ENCODE assay signal across 9 cellular contexts in genomic region chr17:75263051-75263450, GRCh38. TPM values are rescaled to one million over a fixed set of nuclear protein-coding genes. Genes with fewer than 3 reads are reported as not detected.
DNase-seq lines count a peak whose midpoint lies in the region; ATAC-seq, FAIRE-seq and TF ChIP-seq lines count a peak whose summit lies in the region.
"Had no signal": no experiment of that assay in that cellular context is flagged by ENCODE, and none has a peak within 500 bp of the region (broad histone marks: within the 10 kb centered on the region; RNA-seq: fewer than 3 reads in every experiment).

No MANE protein-coding gene starts in this region.

- no peak overlapping the region for H2AFZ ChIP-seq in OCI-LY3 (ENCODE audit: low read depth, low read length)

- H3K4me3 Mint-ChIP-seq in activated T-cell treated with anti-CD3 and anti-CD28 coated beads, Interleukin-2, amount 50 U/mL, for 72 hours, result peak overlapping the region; percentile 91 to 92

- no peaks in the 10 kb centered on the region; the same call in 1 of the 2 replicates for H4K20me1 ChIP-seq in OCI-LY3 (ENCODE audit: insufficient read depth, low read length)

- H3K27me3 Mint-ChIP-seq in activated T-cell treated with anti-CD3 and anti-CD28 coated beads, Interleukin-2, amount 50 U/mL, for 72 hours (ENCODE audit: low read depth), result no peaks in the 10 kb centered on the region

- no peak for ATAC-seq in activated T-cell treated with anti-CD3 and anti-CD28 coated beads, Interleukin-2, amount 50 U/mL, for 72 hours (replicated peaks in 1 of 2)
- ATAC-seq in mucosa of descending colon, result no peak

- TF ChIP-seq POLR2A in spleen (IDR thresholded peaks at IDR 0.05) (no peak), ovary (IDR thresholded peaks at IDR 0.05) (no peak)

- peak overlapping the region; percentile 97 for H3K4me2 ChIP-seq in OCI-LY3 (ENCODE audit: low read length)

- FAIRE-seq in D721Med (lab: Jason Lieb, UNC), result no peak

- H3K4me1 ChIP-seq in OCI-LY3 (ENCODE audit: low read length), result peaks cover 18% of the 10 kb centered on the region
- peaks cover 36 to 43% of the 10 kb centered on the region in 2 donors for H3K4me1 ChIP-seq in duodenal mucosa (ENCODE audit: control insufficient read depth in 1 of 2, insufficient read depth in 2 of 2, low read length in 2 of 2)
- peaks cover 28 to 82% (median 63%) of the 10 kb centered on the region in 6 donors for H3K4me1 ChIP-seq in spleen
- H3K4me1 ChIP-seq in mucosa of descending colon (ENCODE audit: low read depth), result peaks cover 24% of the 10 kb centered on the region
- H3K4me1 ChIP-seq in ovary (ENCODE audit: insufficient read depth), result peaks cover 6% of the 10 kb centered on the region

- H3K79me2 ChIP-seq in OCI-LY3 (ENCODE audit: low read length), result peaks cover 53% of the 10 kb centered on the region

- no peak overlapping the region for H3K9ac ChIP-seq in OCI-LY3 (ENCODE audit: low read length)
- H3K9ac ChIP-seq in duodenal mucosa (ENCODE audit: low read depth in 1 of 2, low read length in 2 of 2), result peak overlapping the region in 1 of 2 donors; percentile 97

- H3K4me1 Mint-ChIP-seq in activated T-cell treated with anti-CD3 and anti-CD28 coated beads, Interleukin-2, amount 50 U/mL, for 72 hours (ENCODE audit: low read depth), result peaks cover 44% of the 10 kb centered on the region

- no peak for TF ChIP-seq EP300 in ovary (IDR thresholded peaks at IDR 0.05)

- 81 to 96% (median 94%) methylated on average over 5 of the region's 5 CpGs for WGBS in spleen, 5 donors
- WGBS in ovary, 3 donors, result 89 to 94% (median 94%) methylated on average over 5 of the region's 5 CpGs

- H3K27me3 ChIP-seq in OCI-LY3 (ENCODE audit: low read depth, low read length) (no peaks in the 10 kb centered on the region), duodenal mucosa (ENCODE audit: control insufficient read depth in 1 of 2, insufficient read depth in 2 of 2, low read length in 2 of 2) (no peaks in the 10 kb centered on the region), spleen (replicated peaks in 1 of 7) (no peaks in the 10 kb centered on the region), ovary (no peaks in the 10 kb centered on the region)

- intact Hi-C loops in spleen (cut with DNase I; ENCODE audit: low total_unique reads), result no loop called here
- intact Hi-C loops in mucosa of descending colon (cut with DNase I, micrococcal nuclease), result no loop called here
- intact Hi-C loops in ovary (cut with DNase I), result no loop called here

- no peaks in the 10 kb centered on the region for H3K9me3 Mint-ChIP-seq in activated T-cell treated with anti-CD3 and anti-CD28 coated beads, Interleukin-2, amount 50 U/mL, for 72 hours

- H3K36me3 ChIP-seq in OCI-LY3 (replicated peaks; ENCODE audit: low read depth, low read length), result peaks cover 31% of the 10 kb centered on the region
- peaks cover 19 to 36% of the 10 kb centered on the region in 2 donors for H3K36me3 ChIP-seq in duodenal mucosa (ENCODE audit: control insufficient read depth in 1 of 2, insufficient read depth in 2 of 2, low read length in 2 of 2)
- peaks cover 0 to 50% (median 37%) of the 10 kb centered on the region in 6 donors for H3K36me3 ChIP-seq in spleen
- peaks cover 8% of the 10 kb centered on the region for H3K36me3 ChIP-seq in mucosa of descending colon (ENCODE audit: low read depth)
- H3K36me3 ChIP-seq in ovary, result no peaks in the 10 kb centered on the region

- H3K27ac Mint-ChIP-seq in activated T-cell treated with anti-CD3 and anti-CD28 coated beads, Interleukin-2, amount 50 U/mL, for 72 hours, result peak overlapping the region; percentile 100

- DNase-seq in activated T-cell treated with anti-CD3 and anti-CD28 coated beads, Interleukin-2, amount 50 U/mL, for 72 hours, result no peak
- DNase-seq in activated T-cell treated with anti-CD3 and anti-CD28 coated beads, Interleukin-2, amount 50 U/mL, for 48 hours, result no peak
- DNase-seq in spleen, result peak; percentile 24
- no peak for DNase-seq in D721Med (ENCODE audit: insufficient read length, low spot score)
- DNase-seq in mucosa of descending colon, result no peak
- DNase-seq in ovary, result no peak
- DNase-seq: activated CD4-positive, CD25-positive, alpha-beta regulatory T cell had no signal

- peaks cover 6 to 11% of the 10 kb centered on the region in 2 donors for H3K36me3 Mint-ChIP-seq in activated T-cell treated with anti-CD3 and anti-CD28 coated beads, Interleukin-2, amount 50 U/mL, for 72 hours (ENCODE audit: insufficient read depth in 2 of 2)

- no peaks in the 10 kb centered on the region for H3K9me3 ChIP-seq in OCI-LY3 (ENCODE audit: insufficient read depth, low read length)
- no peaks in the 10 kb centered on the region for H3K9me3 ChIP-seq in duodenal mucosa (ENCODE audit: control insufficient read depth in 1 of 2, low read length in 2 of 2)
- no peaks in the 10 kb centered on the region for H3K9me3 ChIP-seq in spleen
- no peaks in the 10 kb centered on the region for H3K9me3 ChIP-seq in mucosa of descending colon
- H3K9me3 ChIP-seq in ovary, result no peaks in the 10 kb centered on the region

- peak overlapping the region; percentile 95 for H3K4me3 ChIP-seq in OCI-LY3 (ENCODE audit: low read length)
- peak overlapping the region; percentile 95 to 99 for H3K4me3 ChIP-seq in duodenal mucosa (ENCODE audit: low read depth in 1 of 2, low read length in 2 of 2)
- peak overlapping the region in 3 of 8 donors; percentile 88 to 95 (median 91) for H3K4me3 ChIP-seq in spleen
- no peak overlapping the region for H3K4me3 ChIP-seq in mucosa of descending colon
- no peak overlapping the region for H3K4me3 ChIP-seq in ovary

- no peak overlapping the region for H3K27ac ChIP-seq in OCI-LY3 (ENCODE audit: low read length)
- H3K27ac ChIP-seq in duodenal mucosa (ENCODE audit: low read depth, low read length), result no peak overlapping the region
- H3K27ac ChIP-seq in spleen, result no peak overlapping the region
- H3K27ac ChIP-seq in ovary, result no peak overlapping the region

- TF ChIP-seq CTCF in OCI-LY3 (IDR thresholded peaks at IDR 0.05; ENCODE audit: low read depth, low read length), result no peak
- no peak for TF ChIP-seq CTCF in spleen (IDR thresholded peaks at IDR 0.05 in 8 of 11, conservative IDR thresholded peaks at IDR 0.05 in 3 of 11)
- no peak for TF ChIP-seq CTCF in D721Med (IDR thresholded peaks at IDR 0.05; ENCODE audit: insufficient read depth, missing control alignments)
- TF ChIP-seq CTCF in mucosa of descending colon (IDR thresholded peaks at IDR 0.05), result no peak
- TF ChIP-seq CTCF in ovary (IDR thresholded peaks at IDR 0.05), result no peak

RNA-seq across cellular contexts. Expression of gene MRPS7, which starts 1.4 kb away (rescaled TPM):
- 10 to 100 TPM; 42.8 to 43.0 TPM for total RNA-seq in activated T-cell treated with anti-CD3 and anti-CD28 coated beads, Interleukin-2, amount 50 U/mL, for 72 hours
- total RNA-seq in spleen, result 10 to 100 TPM; 32.2 to 38.4 (median 35.1) TPM
- polyA plus RNA-seq in spleen, result 10 to 100 TPM; 39.1 to 62.7 (median 47.2) TPM
- 10 to 100 TPM; 46.4 to 64.8 (median 59.5) TPM for total RNA-seq in mucosa of descending colon
- total RNA-seq in ovary, result 10 to 100 TPM; 19.6 to 44.8 (median 34.3) TPM
- polyA plus RNA-seq in ovary, result 10 to 100 TPM; 34.1 to 46.4 TPM

RNA-seq across cellular contexts. Expression of gene GGA3, which starts 1.6 kb away (rescaled TPM):
- 10 to 100 TPM; 77.1 to 80.9 TPM for total RNA-seq in activated T-cell treated with anti-CD3 and anti-CD28 coated beads, Interleukin-2, amount 50 U/mL, for 72 hours
- total RNA-seq in spleen (10 to 100 TPM; 38.0 to 73.7 (median 65.2) TPM), mucosa of descending colon (10 to 100 TPM; 45.3 to 54.8 (median 49.3) TPM), ovary (10 to 100 TPM; 23.1 to 48.9 (median 38.3) TPM)
- polyA plus RNA-seq in spleen (10 to 100 TPM; 14.1 to 37.9 (median 26.9) TPM), ovary (10 to 100 TPM; 18.2 to 39.6 TPM)

RNA-seq across cellular contexts. Expression of gene MIF4GD, which starts 8.0 kb away (rescaled TPM):
- 10 to 100 TPM; 63.1 to 67.9 TPM for total RNA-seq in activated T-cell treated with anti-CD3 and anti-CD28 coated beads, Interleukin-2, amount 50 U/mL, for 72 hours
- total RNA-seq in spleen, result 10 to 100 TPM; 27.1 to 47.3 (median 38.0) TPM
- polyA plus RNA-seq in spleen, result 10 to 100 TPM; 28.2 to 38.0 (median 34.3) TPM
- total RNA-seq in mucosa of descending colon, result 10 to 100 TPM; 17.3 to 21.4 (median 19.1) TPM
- total RNA-seq in ovary, result 10 to 100 TPM; 11.8 to 20.3 (median 13.9) TPM
- polyA plus RNA-seq in ovary, result 10 to 100 TPM; 15.7 to 17.8 TPM

RNA-seq across cellular contexts. Expression of gene SLC25A19, which starts 26.2 kb away (rescaled TPM):
- 10 to 100 TPM; 39.9 to 59.3 TPM for total RNA-seq in activated T-cell treated with anti-CD3 and anti-CD28 coated beads, Interleukin-2, amount 50 U/mL, for 72 hours
- total RNA-seq in spleen (10 to 100 TPM; 12.4 to 32.5 (median 19.1) TPM), mucosa of descending colon (10 to 100 TPM; 15.5 to 20.0 (median 15.6) TPM), ovary (10 to 100 TPM in 2 of 7 donors, 1 to 10 TPM in 5; 6.0 to 12.1 (median 7.9) TPM)
- polyA plus RNA-seq in spleen (10 to 100 TPM; 18.5 to 21.2 (median 19.2) TPM), ovary (1 to 10 TPM; 4.1 to 7.4 TPM)

RNA-seq across cellular contexts. Expression of gene NUP85, which starts 57.6 kb away (rescaled TPM):
- 100 to 1,000 TPM in 1 of 2 donors, 10 to 100 TPM in 1; 88.3 to 114 TPM for total RNA-seq in activated T-cell treated with anti-CD3 and anti-CD28 coated beads, Interleukin-2, amount 50 U/mL, for 72 hours
- 10 to 100 TPM; 35.5 to 83.8 (median 66.1) TPM for total RNA-seq in spleen
- 10 to 100 TPM; 45.8 to 79.8 (median 61.8) TPM for polyA plus RNA-seq in spleen
- total RNA-seq in mucosa of descending colon, result 10 to 100 TPM; 48.4 to 63.4 (median 62.2) TPM
- 10 to 100 TPM; 23.4 to 82.2 (median 55.1) TPM for total RNA-seq in ovary
- polyA plus RNA-seq in ovary, result 10 to 100 TPM; 38.1 to 41.1 TPM

Comparison
In these comparisons a context has a peak if more than half of its experiments do, and no peak if none do; other contexts are left out.
1. H3K4me3 ChIP-seq: peak in OCI-LY3 (single experiment) and duodenal mucosa (2 of 2); none in mucosa of descending colon (single experiment) and ovary (single experiment).